In genomic region chr10:70255329-70256299, GRCh38 we compare ENCODE assay signal across 9 cellular contexts. TPM values are rescaled to one million over a fixed set of nuclear protein-coding genes. Genes with fewer than 3 reads are reported as not detected.
A peak's percentile ranks its signal among the peaks of the same experiment; 100 is the strongest.
DNase-seq lines count a peak whose midpoint lies in the region; ATAC-seq and TF ChIP-seq lines count a peak whose summit lies in the region.
"Had no signal": no experiment of that assay in that cellular context is flagged by ENCODE, and none has a peak within 500 bp of the region (broad histone marks: within the 10 kb centered on the region; RNA-seq: fewer than 3 reads in every experiment).

No MANE protein-coding gene starts in this region.

- DNase-seq in stimulated activated CD4-positive, alpha-beta T cell treated with anti-CD3 and anti-CD28 coated beads, Interleukin-4, amount 100 ng/mL, for 1 hour: peak; percentile 23
- DNase-seq in stimulated activated CD4-positive, alpha-beta T cell treated with anti-CD3 and anti-CD28 coated beads, Interleukin-4, amount 100 ng/mL, for 4 hours: no peak
- peak; percentile 69 for DNase-seq in astrocyte of the spinal cord (ENCODE audit: low read depth, low spot score)
- peak; percentile 88 for DNase-seq in left kidney (ENCODE audit: low read depth, low spot score)
- no peak for DNase-seq in SK-N-DZ (ENCODE audit: low spot score)
- DNase-seq: posterior cingulate gyrus had no signal

- TF ChIP-seq CTCF in astrocyte of the spinal cord (IDR thresholded peaks at IDR 0.05; ENCODE audit: low read depth, low read length): no peak

- in situ Hi-C loops in astrocyte of the spinal cord (cut with HindIII; ENCODE audit: low sequenced_read_pairs): no loop called here

- H3K4me3 ChIP-seq in astrocyte of the spinal cord (ENCODE audit: low read depth, low read length): no peak overlapping the region

- ATAC-seq in GM21737 (IDR thresholded peaks at IDR 0.05; ENCODE audit: unreplicated experiment): no peak
- no peak for ATAC-seq in SK-N-SH treated with all-trans-retinoic acid at 6 μM for 48 hours
- no peak for ATAC-seq in HG02973 (IDR thresholded peaks at IDR 0.05; ENCODE audit: unreplicated experiment)

TF ChIP-seq in SK-N-SH treated with all-trans-retinoic acid at 6 μM for 48 hours, 23 proteins besides CTCF, POLR2A, EP300 and RAD21:
- TF ChIP-seq CSDC2 (CRISPR knock-in tag; IDR thresholded peaks at IDR 0.05) (no peak), ZFP3 (CRISPR knock-in tag; IDR thresholded peaks at IDR 0.05) (no peak), TOX (CRISPR knock-in tag; IDR thresholded peaks at IDR 0.05; ENCODE audit: borderline replicate concordance) (no peak), TCF4 (CRISPR knock-in tag; IDR thresholded peaks at IDR 0.05; ENCODE audit: borderline replicate concordance) (no peak), OSR1 (CRISPR knock-in tag; IDR thresholded peaks at IDR 0.05) (no peak), PATZ1 (CRISPR knock-in tag; IDR thresholded peaks at IDR 0.05; ENCODE audit: borderline replicate concordance) (no peak), ISL1 (CRISPR knock-in tag; IDR thresholded peaks at IDR 0.05) (no peak)

RNA-seq across cellular contexts. Expression of gene PPA1, which starts 22.4 kb away (rescaled TPM):
- polyA plus RNA-seq in SK-N-DZ (2014; cell fraction: cytosol; rRNA removed): 317 and 367 TPM in 2 replicates
- polyA plus RNA-seq in SK-N-DZ (2014; cell fraction: nucleus; rRNA removed): 160 and 184 TPM in 2 replicates

RNA-seq across cellular contexts. Expression of gene NPFFR1, which starts 28.2 kb away (rescaled TPM):
- polyA plus RNA-seq in SK-N-DZ (2014; cell fraction: cytosol; rRNA removed): not detected in 2 replicates
- not detected in 2 replicates for polyA plus RNA-seq in SK-N-DZ (2014; cell fraction: nucleus; rRNA removed)

Comparison
In these comparisons a context has a peak if more than half of its experiments do, and no peak if none do; other contexts are left out.
1. DNase-seq: peak in stimulated activated CD4-positive, alpha-beta T cell treated with anti-CD3 and anti-CD28 coated beads, Interleukin-4, amount 100 ng/mL, for 1 hour (single experiment), astrocyte of the spinal cord (single experiment) and left kidney (single experiment); none in stimulated activated CD4-positive, alpha-beta T cell treated with anti-CD3 and anti-CD28 coated beads, Interleukin-4, amount 100 ng/mL, for 4 hours (0 of 2) and SK-N-DZ (single experiment).